1 cellular context compared by ENCODE assay signal in the genomic region with DNA sequence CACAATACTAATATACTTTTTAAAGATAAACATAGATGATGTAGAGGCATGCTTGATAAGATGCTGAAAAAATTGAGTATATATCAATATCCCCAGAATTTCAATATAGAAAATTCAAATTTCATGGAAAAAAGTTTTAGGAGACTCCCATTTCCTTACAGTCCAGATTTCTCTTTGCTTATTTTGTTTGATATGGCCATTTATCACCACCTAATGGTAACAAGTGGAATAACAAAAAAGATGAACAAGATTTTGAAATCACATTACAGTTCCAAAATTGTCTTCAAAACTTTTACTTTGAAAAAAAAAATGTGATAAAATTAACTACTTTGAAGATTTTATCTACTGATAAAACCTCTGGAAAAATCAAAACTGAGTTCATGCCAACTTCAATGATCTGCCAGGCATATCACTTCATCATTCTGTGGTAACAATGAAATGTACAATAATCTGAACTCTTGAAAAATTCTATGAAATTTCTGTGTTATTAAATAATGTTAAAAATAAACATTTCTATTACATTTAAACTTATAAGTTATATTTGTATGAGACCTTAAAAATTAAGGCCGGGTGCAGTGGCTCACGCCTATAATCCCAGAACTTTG.
TF ChIP-seq lines count a peak whose summit lies in the region.

No MANE protein-coding gene starts in this region.

TF ChIP-seq in K562, 482 proteins besides CTCF, POLR2A, EP300 and RAD21 (continued from another document):
- TF ChIP-seq, protein P1, sequence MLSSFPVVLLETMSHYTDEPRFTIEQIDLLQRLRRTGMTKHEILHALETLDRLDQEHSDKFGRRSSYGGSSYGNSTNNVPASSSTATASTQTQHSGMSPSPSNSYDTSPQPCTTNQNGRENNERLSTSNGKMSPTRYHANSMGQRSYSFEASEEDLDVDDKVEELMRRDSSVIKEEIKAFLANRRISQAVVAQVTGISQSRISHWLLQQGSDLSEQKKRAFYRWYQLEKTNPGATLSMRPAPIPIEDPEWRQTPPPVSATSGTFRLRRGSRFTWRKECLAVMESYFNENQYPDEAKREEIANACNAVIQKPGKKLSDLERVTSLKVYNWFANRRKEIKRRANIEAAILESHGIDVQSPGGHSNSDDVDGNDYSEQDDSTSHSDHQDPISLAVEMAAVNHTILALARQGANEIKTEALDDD (IDR thresholded peaks at IDR 0.05) = no peak
